Comparison of ENCODE assay signal across 13 cellular contexts in the genomic region with DNA sequence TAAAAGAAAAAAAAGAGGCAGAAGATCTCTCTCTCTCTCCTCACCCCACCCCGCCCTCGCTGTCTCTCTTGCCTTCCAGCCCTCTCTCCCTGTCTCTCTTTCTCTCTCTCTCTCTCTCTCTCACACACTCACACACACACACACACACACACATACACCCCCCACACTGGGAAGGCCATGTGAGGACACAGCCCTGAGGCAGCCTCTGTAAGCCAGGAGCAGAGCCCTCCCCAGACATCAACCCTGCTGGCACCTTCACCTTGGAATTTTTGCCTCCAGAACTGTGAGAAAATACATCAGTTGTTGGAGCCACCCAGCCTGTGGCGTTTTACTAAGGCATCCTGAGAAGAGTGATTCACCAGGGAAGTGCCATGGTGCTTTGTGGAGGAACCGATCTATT. TPM values are rescaled to one million over a fixed set of nuclear protein-coding genes. Genes with fewer than 3 reads are reported as not detected.
DNase-seq lines count a peak whose midpoint lies in the region; ATAC-seq and TF ChIP-seq lines count a peak whose summit lies in the region.
"Had no signal": no experiment of that assay in that cellular context is flagged by ENCODE, and none has a peak within 500 bp of the region (broad histone marks: within the 10 kb centered on the region; RNA-seq: fewer than 3 reads in every experiment).

No MANE protein-coding gene starts in this region.

- no peak overlapping the region for H3K56ac ChIP-seq in IMR-90 (ENCODE audit: extremely low read depth, insufficient read depth, low read length)

- H3K23ac ChIP-seq in IMR-90 (ENCODE audit: low read depth, low read length), result no peak overlapping the region
- H3K23ac ChIP-seq in trophoblast cell (ENCODE audit: low read length), result no peak overlapping the region

- H2BK12ac ChIP-seq in trophoblast cell (ENCODE audit: low read length), result no peak overlapping the region

- H2BK20ac ChIP-seq in IMR-90 (ENCODE audit: low read depth, low read length), result no peak overlapping the region

- H4K8ac ChIP-seq in IMR-90 (ENCODE audit: low read depth in 2 of 2, low read length in 2 of 2) (no peak overlapping the region), trophoblast cell (ENCODE audit: low read depth, low read length) (no peak overlapping the region)

- no peak overlapping the region for H4K91ac ChIP-seq in IMR-90 (ENCODE audit: insufficient read depth, low read depth, low read length)
- H4K91ac ChIP-seq in trophoblast cell (ENCODE audit: low read depth, low read length), result no peak overlapping the region

- in situ Hi-C loops in IMR-90 (cut with MboI; ENCODE audit: low sequenced_read_pairs), result no loop called here

- H3K36me3 ChIP-seq in IMR-90 (ENCODE audit: control insufficient read depth, insufficient read depth, low read length), result no peaks in the 10 kb centered on the region
- no peaks in the 10 kb centered on the region for H3K36me3 ChIP-seq in trophoblast cell (ENCODE audit: control insufficient read depth in 1 of 2, insufficient read depth in 2 of 2, low read length in 2 of 2)

- H3K27me3 Mint-ChIP-seq in effector memory CD8-positive, alpha-beta T cell, result no peaks in the 10 kb centered on the region

- H3K27ac ChIP-seq in IMR-90 (ENCODE audit: insufficient read depth, low read length) (no peak overlapping the region), trophoblast cell (ENCODE audit: low read depth, low read length) (no peak overlapping the region)
- H3K27ac ChIP-seq: C4-2B had no signal

- H3K4me3 ChIP-seq in IMR-90 (ENCODE audit: insufficient read depth, low read depth, low read length) (no peak overlapping the region), trophoblast cell (ENCODE audit: low read depth, low read length) (no peak overlapping the region)

- H2AK9ac ChIP-seq in IMR-90 (replicated peaks; ENCODE audit: low read depth, low read length, poor library complexity), result no peak overlapping the region

- no peak for TF ChIP-seq CTCF in IMR-90 (conservative IDR thresholded peaks at IDR 0.05; ENCODE audit: low read depth, low read length)

- POLR2A ChIA-PET in IMR-90 (lab: Charles Lee; ENCODE audit: unreplicated experiment), result no interaction called here

- H3K4me1 ChIP-seq in IMR-90 (ENCODE audit: control insufficient read depth, insufficient read depth, low read length), result no peaks in the 10 kb centered on the region
- no peaks in the 10 kb centered on the region for H3K4me1 ChIP-seq in trophoblast cell (ENCODE audit: control insufficient read depth in 1 of 2, insufficient read depth in 2 of 2, low read length in 2 of 2)

- H3K9ac ChIP-seq in IMR-90 (ENCODE audit: low read depth, low read length) (no peak overlapping the region), trophoblast cell (ENCODE audit: low read length) (no peak overlapping the region)

- H2AK5ac ChIP-seq in IMR-90 (ENCODE audit: low read depth, low read length), result no peak overlapping the region
- H2AK5ac ChIP-seq in trophoblast cell (ENCODE audit: low read length), result no peak overlapping the region

- H3K9me3 Mint-ChIP-seq in effector memory CD8-positive, alpha-beta T cell, result no peaks in the 10 kb centered on the region
- H3K9me3 Mint-ChIP-seq: nephron had no signal

- intact Hi-C loops in IMR-90 (cut with micrococcal nuclease), result loop anchor here (1.0 to 5.0 kb wide), 3 partner anchors 34 to 341 kb away; no protein-coding TSS in a partner anchor

- peaks cover 29 to 50% of the 10 kb centered on the region in 2 donors for H3K4me1 Mint-ChIP-seq in effector memory CD8-positive, alpha-beta T cell (ENCODE audit: low read depth in 2 of 2)

- H4K20me1 ChIP-seq in IMR-90 (ENCODE audit: insufficient read depth, low read length), result no peaks in the 10 kb centered on the region

- no peaks in the 10 kb centered on the region for H3K79me2 ChIP-seq in trophoblast cell (ENCODE audit: control insufficient read depth, insufficient read depth, low read length, poor library complexity)

- H2BK5ac ChIP-seq in IMR-90 (ENCODE audit: low read depth, low read length, poor library complexity, severe bottlenecking), result no peak overlapping the region
- no peak overlapping the region for H2BK5ac ChIP-seq in trophoblast cell (ENCODE audit: low read depth, low read length, poor library complexity)

- H3K14ac ChIP-seq in IMR-90 (replicated peaks; ENCODE audit: low read depth, low read length) (no peak overlapping the region), trophoblast cell (ENCODE audit: low read length) (no peak overlapping the region)

- H3K4ac ChIP-seq in IMR-90 (ENCODE audit: low read depth, low read length), result no peak overlapping the region
- H3K4ac ChIP-seq in trophoblast cell (ENCODE audit: low read depth, low read length), result no peak overlapping the region

- H4K12ac ChIP-seq in trophoblast cell (ENCODE audit: low read depth, low read length), result no peak overlapping the region

- no peak overlapping the region for H2BK15ac ChIP-seq in IMR-90 (ENCODE audit: low read depth, low read length)

- DNase-seq in EH (ENCODE audit: low read depth) (peak; percentile 67), IMR-90 (no peak), trophoblast cell (peak; percentile 14 to 61), NCI-H1436 (lab: John Stamatoyannopoulos, UW) (no peak), NCI-H146 treated with DMSO at 0.1 percent for 48 hours (lab: John Stamatoyannopoulos, UW; ENCODE audit: unreplicated experiment) (no peak)
- DNase-seq in effector memory CD8-positive, alpha-beta T cell, result no peak
- DNase-seq: stimulated activated CD4-positive, alpha-beta T cell treated with anti-CD3 and anti-CD28 coated beads, Interleukin-4, amount 100 ng/mL, for 1 hour had no signal

- H3K36me3 Mint-ChIP-seq in effector memory CD8-positive, alpha-beta T cell (ENCODE audit: insufficient read depth), result peaks cover 97% of the 10 kb centered on the region

- no peak overlapping the region for H4K5ac ChIP-seq in IMR-90 (ENCODE audit: low read depth, low read length)

- TF ChIP-seq RAD21 in IMR-90 (IDR thresholded peaks at IDR 0.05; ENCODE audit: low read length), result no peak

- H3K27ac Mint-ChIP-seq in effector memory CD8-positive, alpha-beta T cell, result peak overlapping the region; percentile 14 to 55

- no TSS peak for BruUV-seq in IMR-90 (replicated peaks; lab: Mats Ljungman, UMichigan)

- H3K4me2 ChIP-seq in IMR-90 (ENCODE audit: low read depth, low read length) (no peak overlapping the region), trophoblast cell (ENCODE audit: low read length) (no peak overlapping the region)

- no peak for TF ChIP-seq POLR2A in IMR-90 (IDR thresholded peaks at IDR 0.05; ENCODE audit: low read depth, low read length)
- TF ChIP-seq POLR2A in GM18505 (IDR thresholded peaks at IDR 0.05; ENCODE audit: borderline replicate concordance, extremely low read depth, insufficient read depth, insufficient read length), result no peak

- H3K9me1 ChIP-seq in IMR-90 (ENCODE audit: insufficient read depth, low read length), result no peaks in the 10 kb centered on the region

- H2BK120ac ChIP-seq in IMR-90 (ENCODE audit: low read depth, low read length) (no peak overlapping the region), trophoblast cell (ENCODE audit: insufficient read depth, low read length, poor library complexity) (no peak overlapping the region)

- dilution Hi-C loops in IMR-90 (cut with HindIII; ENCODE audit: low sequenced_read_pairs, unreplicated experiment), result no loop called here

- no peak overlapping the region for H3K4me3 Mint-ChIP-seq in effector memory CD8-positive, alpha-beta T cell
- H3K4me3 Mint-ChIP-seq: nephron had no signal

- ATAC-seq in IMR-90 (ENCODE audit: low read depth), result peak; percentile 19
- ATAC-seq in effector memory CD8-positive, alpha-beta T cell (replicated peaks), result no peak
- no peak for ATAC-seq in HG03432 (IDR thresholded peaks at IDR 0.05; ENCODE audit: unreplicated experiment)
- no peak for ATAC-seq in GM18505 (IDR thresholded peaks at IDR 0.05; ENCODE audit: unreplicated experiment)

- H3K9me3 ChIP-seq in IMR-90 (ENCODE audit: control insufficient read depth, insufficient read depth, low read length) (no peaks in the 10 kb centered on the region), trophoblast cell (ENCODE audit: insufficient read depth, low read depth, low read length) (peaks cover 2% of the 10 kb centered on the region)

- no CpG with 5 or more reads among the region's 4 CpGs for WGBS in IMR-90 (ENCODE audit: extremely low coverage in 2 of 2, insufficient read length in 1 of 2), 2 experiments
- no CpG with 5 or more reads among the region's 4 CpGs for WGBS in trophoblast cell (ENCODE audit: extremely low coverage, insufficient coverage, insufficient read length)

- no peak overlapping the region for H2AFZ ChIP-seq in IMR-90 (replicated peaks; ENCODE audit: low read length, poor library complexity)
- no peak overlapping the region for H2AFZ ChIP-seq in trophoblast cell (ENCODE audit: insufficient read depth, low read length, poor library complexity)

- H3K18ac ChIP-seq in IMR-90 (ENCODE audit: low read depth, low read length) (no peak overlapping the region), trophoblast cell (ENCODE audit: low read length) (no peak overlapping the region)

- CTCF ChIA-PET in IMR-90 (lab: Yijun Ruan, JAX), result interaction anchor here (1.5 kb wide), 1 partner anchor 38 kb away, joined by 4 read pairs; no protein-coding TSS in a partner anchor

- H3K27me3 ChIP-seq in IMR-90 (ENCODE audit: control insufficient read depth, insufficient read depth, low read length), result peaks cover 12% of the 10 kb centered on the region
- no peaks in the 10 kb centered on the region for H3K27me3 ChIP-seq in trophoblast cell (ENCODE audit: insufficient read depth, low read length)

- H3K79me1 ChIP-seq in IMR-90 (ENCODE audit: low read depth in 1 of 2, low read length in 2 of 2) (no peaks in the 10 kb centered on the region), trophoblast cell (ENCODE audit: low read length) (no peaks in the 10 kb centered on the region)

TF ChIP-seq in IMR-90, 13 proteins besides CTCF, POLR2A, EP300 and RAD21 (continues in another document):
- TF ChIP-seq MXI1 (IDR thresholded peaks at IDR 0.05; ENCODE audit: borderline replicate concordance, low read depth, low read length) (no peak), FOS (IDR thresholded peaks at IDR 0.05; ENCODE audit: low read depth, low read length) (no peak)

RNA-seq across cellular contexts. Expression of gene APOL3, which starts 14.7 kb away (rescaled TPM):
- 1.7 and 2.3 TPM in 2 replicates for total RNA-seq in IMR-90 (2012; rRNA removed)
- polyA plus RNA-seq in IMR-90 (2012; rRNA removed), result 0.72 and 1.4 TPM in 2 replicates
- polyA plus RNA-seq in IMR-90 (2012; cell fraction: cytosol; rRNA removed), result 0.84 and 1.4 TPM in 2 replicates
- polyA plus RNA-seq in IMR-90 (2012; cell fraction: nucleus; rRNA removed; ENCODE audit: low replicate concordance), result 1.4 and 2.2 TPM in 2 replicates
- polyA plus RNA-seq in trophoblast cell (2013), result not detected in 2 replicates

RNA-seq across cellular contexts. Expression of gene APOL4, which starts 55.7 kb away (rescaled TPM):
- total RNA-seq in IMR-90 (2012; rRNA removed), result not detected in 2 replicates
- 0.07 TPM in 1 of 2 replicates, not detected in the other for polyA plus RNA-seq in IMR-90 (2012; rRNA removed)
- polyA plus RNA-seq in IMR-90 (2012; cell fraction: cytosol; rRNA removed), result 0.02 and 0.03 TPM in 2 replicates
- 0.10 and 0.22 TPM in 2 replicates for polyA plus RNA-seq in IMR-90 (2012; cell fraction: nucleus; rRNA removed; ENCODE audit: low replicate concordance)
- 0.39 and 0.45 TPM in 2 replicates for polyA plus RNA-seq in trophoblast cell (2013)
- total RNA-seq: Daoy, kidney epithelial cell had no signal

Comparison
In these comparisons a context has a peak if more than half of its experiments do, and no peak if none do; other contexts are left out.
1. DNase-seq: peak in EH (single experiment) and trophoblast cell (2 of 2); none in IMR-90 (single experiment), effector memory CD8-positive, alpha-beta T cell (0 of 3), NCI-H1436 (single experiment) and NCI-H146 treated with DMSO at 0.1 percent for 48 hours (single experiment).